In genomic region chr17:75012320-75013076, GRCh38 we compare ENCODE assay signal across 8 cellular contexts. TPM values are rescaled to one million over a fixed set of nuclear protein-coding genes. Genes with fewer than 3 reads are reported as not detected.
DNase-seq lines count a peak whose midpoint lies in the region; ATAC-seq and TF ChIP-seq lines count a peak whose summit lies in the region.

Gene MRPL58, plus strand, starts transcription at chr17:75012670. Its CDS starts 17 bp downstream, at chr17:75012687.

- ATAC-seq in GM19025 (IDR thresholded peaks at IDR 0.05; ENCODE audit: low read depth, unreplicated experiment) = peak; percentile 93
- ATAC-seq in HG03280 (IDR thresholded peaks at IDR 0.05; ENCODE audit: unreplicated experiment) = peak; percentile 92
- peak; percentile 96 for ATAC-seq in left lobe of liver

- H3K27ac ChIP-seq in coronary artery = peak within 1 kb of the TSS; percentile 83 to 88

- H3K4me3 ChIP-seq in coronary artery = peak within 1 kb of the TSS; percentile 97

- DNase-seq in Ammon's horn (ENCODE audit: low spot score) (peak; percentile 84), NCI-H460 (ENCODE audit: extremely low read depth, low read depth) (peak; percentile 77), coronary artery (ENCODE audit: low spot score) (peak; percentile 89), left lobe of liver (ENCODE audit: low spot score) (peak; percentile 82)
- peak; percentile 89 for DNase-seq in activated CD4-positive, alpha-beta T cell treated with anti-CD3 and anti-CD28 coated beads for 48 hours
- peak; percentile 83 to 86 for DNase-seq in stimulated activated CD4-positive, alpha-beta T cell treated with anti-CD3 and anti-CD28 coated beads, Interleukin-2, amount 100 ng/mL, for 24 hours

- peak; percentile 28 for TF ChIP-seq CTCF in coronary artery (IDR thresholded peaks at IDR 0.05)

RNA-seq across cellular contexts. Expression of gene MRPL58, which starts in this region (rescaled TPM):
- total RNA-seq in NCI-H460 (2014; rRNA removed; shearing (Covaris generic)) = 87.5 and 91.5 TPM in 2 replicates
- 61.2 and 91.7 TPM in 2 replicates for polyA plus RNA-seq in NCI-H460 (2014; cell fraction: nucleus; rRNA removed)
- total RNA-seq in left lobe of liver = 25.8 TPM

Comparison
In these comparisons a context has a peak if more than half of its experiments do, and no peak if none do; other contexts are left out.
1. Peak in every context shown above with its lines: DNase-seq, ATAC-seq, H3K4me3 ChIP-seq and H3K27ac ChIP-seq.